1 cellular context compared by ENCODE assay signal in the genomic region with DNA sequence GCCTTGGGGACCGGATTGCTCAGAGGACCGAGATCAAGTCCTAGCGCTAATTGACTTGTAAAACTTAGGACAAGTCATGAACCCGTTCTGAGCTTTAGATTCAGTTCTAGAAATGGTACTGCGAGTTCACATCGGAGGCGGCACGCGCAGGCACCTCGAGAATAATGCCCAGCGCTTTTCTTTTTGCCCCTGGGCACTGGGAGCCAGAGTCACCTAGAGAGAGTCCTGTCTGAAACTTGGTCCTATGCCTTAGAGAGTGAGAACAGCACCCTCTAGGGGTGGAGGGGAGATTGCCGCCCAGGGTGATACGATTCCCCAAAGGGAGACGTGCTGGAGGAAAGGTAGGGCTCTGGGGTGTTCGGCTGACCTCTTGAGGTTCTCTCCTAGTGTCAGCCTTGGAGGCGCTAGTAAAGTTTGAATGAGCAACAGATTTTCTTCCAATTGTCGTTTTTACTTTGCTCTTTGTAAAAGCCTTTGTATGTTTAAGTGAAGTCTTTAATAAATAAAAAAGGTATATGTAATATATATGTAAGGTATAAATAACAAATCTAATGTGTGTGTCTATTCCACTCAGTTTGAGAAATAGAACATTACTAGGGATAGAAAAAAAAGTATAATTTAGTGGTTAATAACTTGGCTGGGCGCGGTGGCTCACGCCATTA.
TF ChIP-seq lines count a peak whose summit lies in the region.

No MANE protein-coding gene starts in this region.

TF ChIP-seq in HEK293, 187 proteins besides CTCF, POLR2A, EP300 and RAD21 (continued from another document and continues in another):
- TF ChIP-seq, protein P1, sequence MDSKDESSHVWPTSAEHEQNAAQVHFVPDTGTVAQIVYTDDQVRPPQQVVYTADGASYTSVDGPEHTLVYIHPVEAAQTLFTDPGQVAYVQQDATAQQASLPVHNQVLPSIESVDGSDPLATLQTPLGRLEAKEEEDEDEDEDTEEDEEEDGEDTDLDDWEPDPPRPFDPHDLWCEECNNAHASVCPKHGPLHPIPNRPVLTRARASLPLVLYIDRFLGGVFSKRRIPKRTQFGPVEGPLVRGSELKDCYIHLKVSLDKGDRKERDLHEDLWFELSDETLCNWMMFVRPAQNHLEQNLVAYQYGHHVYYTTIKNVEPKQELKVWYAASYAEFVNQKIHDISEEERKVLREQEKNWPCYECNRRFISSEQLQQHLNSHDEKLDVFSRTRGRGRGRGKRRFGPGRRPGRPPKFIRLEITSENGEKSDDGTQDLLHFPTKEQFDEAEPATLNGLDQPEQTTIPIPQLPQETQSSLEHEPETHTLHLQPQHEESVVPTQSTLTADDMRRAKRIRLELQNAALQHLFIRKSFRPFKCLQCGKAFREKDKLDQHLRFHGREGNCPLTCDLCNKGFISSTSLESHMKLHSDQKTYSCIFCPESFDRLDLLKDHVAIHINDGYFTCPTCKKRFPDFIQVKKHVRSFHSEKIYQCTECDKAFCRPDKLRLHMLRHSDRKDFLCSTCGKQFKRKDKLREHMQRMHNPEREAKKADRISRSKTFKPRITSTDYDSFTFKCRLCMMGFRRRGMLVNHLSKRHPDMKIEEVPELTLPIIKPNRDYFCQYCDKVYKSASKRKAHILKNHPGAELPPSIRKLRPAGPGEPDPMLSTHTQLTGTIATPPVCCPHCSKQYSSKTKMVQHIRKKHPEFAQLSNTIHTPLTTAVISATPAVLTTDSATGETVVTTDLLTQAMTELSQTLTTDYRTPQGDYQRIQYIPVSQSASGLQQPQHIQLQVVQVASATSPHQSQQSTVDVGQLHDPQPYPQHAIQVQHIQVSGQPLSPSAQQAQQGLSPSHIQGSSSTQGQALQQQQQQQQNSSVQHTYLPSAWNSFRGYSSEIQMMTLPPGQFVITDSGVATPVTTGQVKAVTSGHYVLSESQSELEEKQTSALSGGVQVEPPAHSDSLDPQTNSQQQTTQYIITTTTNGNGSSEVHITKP (tag by site-specific recombination; IDR thresholded peaks at IDR 0.05) = no peak
- TF ChIP-seq, protein P2, sequence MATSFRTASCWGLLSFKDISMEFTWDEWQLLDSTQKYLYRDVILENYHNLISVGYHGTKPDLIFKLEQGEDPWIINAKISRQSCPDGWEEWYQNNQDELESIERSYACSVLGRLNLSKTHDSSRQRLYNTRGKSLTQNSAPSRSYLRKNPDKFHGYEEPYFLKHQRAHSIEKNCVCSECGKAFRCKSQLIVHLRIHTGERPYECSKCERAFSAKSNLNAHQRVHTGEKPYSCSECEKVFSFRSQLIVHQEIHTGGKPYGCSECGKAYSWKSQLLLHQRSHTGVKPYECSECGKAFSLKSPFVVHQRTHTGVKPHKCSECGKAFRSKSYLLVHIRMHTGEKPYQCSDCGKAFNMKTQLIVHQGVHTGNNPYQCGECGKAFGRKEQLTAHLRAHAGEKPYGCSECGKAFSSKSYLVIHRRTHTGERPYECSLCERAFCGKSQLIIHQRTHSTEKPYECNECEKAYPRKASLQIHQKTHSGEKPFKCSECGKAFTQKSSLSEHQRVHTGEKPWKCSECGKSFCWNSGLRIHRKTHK (tag by site-specific recombination; IDR thresholded peaks at IDR 0.05) = no peak
- TF ChIP-seq ZNF670 (tag by site-specific recombination; IDR thresholded peaks at IDR 0.05; ENCODE audit: low read depth) (no peak), ZNF416 (tag by site-specific recombination; IDR thresholded peaks at IDR 0.05) (no peak), ZNF423 (tag by site-specific recombination; IDR thresholded peaks at IDR 0.05) (0 out of 2 replicates have a peak, but pooled peaks have one; percentile 16), OVOL3 (tag by site-specific recombination; IDR thresholded peaks at IDR 0.05) (no peak), ZNF654 (tag by site-specific recombination; IDR thresholded peaks at IDR 0.05; ENCODE audit: low read depth) (peak; percentile 46), ZBTB20 (tag by site-specific recombination; IDR thresholded peaks at IDR 0.05) (peak; percentile 23; the same call in 1 of the 2 replicates), ZNF660 (tag by site-specific recombination; IDR thresholded peaks at IDR 0.05) (peak; percentile 85), ZNF211 (tag by site-specific recombination; IDR thresholded peaks at IDR 0.05; ENCODE audit: low read depth) (no peak), ZNF501 (tag by site-specific recombination; IDR thresholded peaks at IDR 0.05) (peak; percentile 19; the same call in 1 of the 2 replicates), ZNF324 (tag by site-specific recombination; IDR thresholded peaks at IDR 0.05) (peak; percentile 23; the same call in 1 of the 2 replicates), HOXD13 (CRISPR knock-in tag; IDR thresholded peaks at IDR 0.05; ENCODE audit: borderline replicate concordance) (no peak), ZNF558 (tag by site-specific recombination; IDR thresholded peaks at IDR 0.05) (no peak), ZNF707 (tag by site-specific recombination; IDR thresholded peaks at IDR 0.05) (no peak), ZNF664 (tag by site-specific recombination; IDR thresholded peaks at IDR 0.05) (no peak), ZNF248 (tag by site-specific recombination; IDR thresholded peaks at IDR 0.05) (no peak), ZNF391 (tag by site-specific recombination; IDR thresholded peaks at IDR 0.05; ENCODE audit: borderline replicate concordance, low read depth) (no peak), HOXC10 (CRISPR knock-in tag; IDR thresholded peaks at IDR 0.05) (no peak), MZF1 (tag by site-specific recombination; IDR thresholded peaks at IDR 0.05; ENCODE audit: borderline replicate concordance) (no peak), ZFHX2 (tag by site-specific recombination; conservative IDR thresholded peaks at IDR 0.05) (no peak), ZNF776 (tag by site-specific recombination; IDR thresholded peaks at IDR 0.05; ENCODE audit: borderline replicate concordance) (no peak), SCRT1 (tag by site-specific recombination; IDR thresholded peaks at IDR 0.05; ENCODE audit: borderline replicate concordance) (no peak), TRIM28 (IDR thresholded peaks at IDR 0.05; ENCODE audit: borderline replicate concordance, low read length) (no peak), GLI4 (tag by site-specific recombination; IDR thresholded peaks at IDR 0.05) (no peak), KLF9 (tag by site-specific recombination; IDR thresholded peaks at IDR 0.05; ENCODE audit: low read depth) (no peak)
- TF ChIP-seq, protein P3, sequence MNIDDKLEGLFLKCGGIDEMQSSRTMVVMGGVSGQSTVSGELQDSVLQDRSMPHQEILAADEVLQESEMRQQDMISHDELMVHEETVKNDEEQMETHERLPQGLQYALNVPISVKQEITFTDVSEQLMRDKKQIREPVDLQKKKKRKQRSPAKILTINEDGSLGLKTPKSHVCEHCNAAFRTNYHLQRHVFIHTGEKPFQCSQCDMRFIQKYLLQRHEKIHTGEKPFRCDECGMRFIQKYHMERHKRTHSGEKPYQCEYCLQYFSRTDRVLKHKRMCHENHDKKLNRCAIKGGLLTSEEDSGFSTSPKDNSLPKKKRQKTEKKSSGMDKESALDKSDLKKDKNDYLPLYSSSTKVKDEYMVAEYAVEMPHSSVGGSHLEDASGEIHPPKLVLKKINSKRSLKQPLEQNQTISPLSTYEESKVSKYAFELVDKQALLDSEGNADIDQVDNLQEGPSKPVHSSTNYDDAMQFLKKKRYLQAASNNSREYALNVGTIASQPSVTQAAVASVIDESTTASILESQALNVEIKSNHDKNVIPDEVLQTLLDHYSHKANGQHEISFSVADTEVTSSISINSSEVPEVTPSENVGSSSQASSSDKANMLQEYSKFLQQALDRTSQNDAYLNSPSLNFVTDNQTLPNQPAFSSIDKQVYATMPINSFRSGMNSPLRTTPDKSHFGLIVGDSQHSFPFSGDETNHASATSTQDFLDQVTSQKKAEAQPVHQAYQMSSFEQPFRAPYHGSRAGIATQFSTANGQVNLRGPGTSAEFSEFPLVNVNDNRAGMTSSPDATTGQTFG (tag by site-specific recombination; IDR thresholded peaks at IDR 0.05; ENCODE audit: borderline replicate concordance) = no peak
- TF ChIP-seq, protein P4, sequence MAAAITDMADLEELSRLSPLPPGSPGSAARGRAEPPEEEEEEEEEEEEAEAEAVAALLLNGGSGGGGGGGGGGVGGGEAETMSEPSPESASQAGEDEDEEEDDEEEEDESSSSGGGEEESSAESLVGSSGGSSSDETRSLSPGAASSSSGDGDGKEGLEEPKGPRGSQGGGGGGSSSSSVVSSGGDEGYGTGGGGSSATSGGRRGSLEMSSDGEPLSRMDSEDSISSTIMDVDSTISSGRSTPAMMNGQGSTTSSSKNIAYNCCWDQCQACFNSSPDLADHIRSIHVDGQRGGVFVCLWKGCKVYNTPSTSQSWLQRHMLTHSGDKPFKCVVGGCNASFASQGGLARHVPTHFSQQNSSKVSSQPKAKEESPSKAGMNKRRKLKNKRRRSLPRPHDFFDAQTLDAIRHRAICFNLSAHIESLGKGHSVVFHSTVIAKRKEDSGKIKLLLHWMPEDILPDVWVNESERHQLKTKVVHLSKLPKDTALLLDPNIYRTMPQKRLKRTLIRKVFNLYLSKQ (tag by site-specific recombination; IDR thresholded peaks at IDR 0.05; ENCODE audit: borderline replicate concordance) = no peak
- TF ChIP-seq, protein P5, sequence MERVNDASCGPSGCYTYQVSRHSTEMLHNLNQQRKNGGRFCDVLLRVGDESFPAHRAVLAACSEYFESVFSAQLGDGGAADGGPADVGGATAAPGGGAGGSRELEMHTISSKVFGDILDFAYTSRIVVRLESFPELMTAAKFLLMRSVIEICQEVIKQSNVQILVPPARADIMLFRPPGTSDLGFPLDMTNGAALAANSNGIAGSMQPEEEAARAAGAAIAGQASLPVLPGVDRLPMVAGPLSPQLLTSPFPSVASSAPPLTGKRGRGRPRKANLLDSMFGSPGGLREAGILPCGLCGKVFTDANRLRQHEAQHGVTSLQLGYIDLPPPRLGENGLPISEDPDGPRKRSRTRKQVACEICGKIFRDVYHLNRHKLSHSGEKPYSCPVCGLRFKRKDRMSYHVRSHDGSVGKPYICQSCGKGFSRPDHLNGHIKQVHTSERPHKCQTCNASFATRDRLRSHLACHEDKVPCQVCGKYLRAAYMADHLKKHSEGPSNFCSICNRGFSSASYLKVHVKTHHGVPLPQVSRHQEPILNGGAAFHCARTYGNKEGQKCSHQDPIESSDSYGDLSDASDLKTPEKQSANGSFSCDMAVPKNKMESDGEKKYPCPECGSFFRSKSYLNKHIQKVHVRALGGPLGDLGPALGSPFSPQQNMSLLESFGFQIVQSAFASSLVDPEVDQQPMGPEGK (tag by site-specific recombination; IDR thresholded peaks at IDR 0.05) = no peak
- TF ChIP-seq, protein P6, sequence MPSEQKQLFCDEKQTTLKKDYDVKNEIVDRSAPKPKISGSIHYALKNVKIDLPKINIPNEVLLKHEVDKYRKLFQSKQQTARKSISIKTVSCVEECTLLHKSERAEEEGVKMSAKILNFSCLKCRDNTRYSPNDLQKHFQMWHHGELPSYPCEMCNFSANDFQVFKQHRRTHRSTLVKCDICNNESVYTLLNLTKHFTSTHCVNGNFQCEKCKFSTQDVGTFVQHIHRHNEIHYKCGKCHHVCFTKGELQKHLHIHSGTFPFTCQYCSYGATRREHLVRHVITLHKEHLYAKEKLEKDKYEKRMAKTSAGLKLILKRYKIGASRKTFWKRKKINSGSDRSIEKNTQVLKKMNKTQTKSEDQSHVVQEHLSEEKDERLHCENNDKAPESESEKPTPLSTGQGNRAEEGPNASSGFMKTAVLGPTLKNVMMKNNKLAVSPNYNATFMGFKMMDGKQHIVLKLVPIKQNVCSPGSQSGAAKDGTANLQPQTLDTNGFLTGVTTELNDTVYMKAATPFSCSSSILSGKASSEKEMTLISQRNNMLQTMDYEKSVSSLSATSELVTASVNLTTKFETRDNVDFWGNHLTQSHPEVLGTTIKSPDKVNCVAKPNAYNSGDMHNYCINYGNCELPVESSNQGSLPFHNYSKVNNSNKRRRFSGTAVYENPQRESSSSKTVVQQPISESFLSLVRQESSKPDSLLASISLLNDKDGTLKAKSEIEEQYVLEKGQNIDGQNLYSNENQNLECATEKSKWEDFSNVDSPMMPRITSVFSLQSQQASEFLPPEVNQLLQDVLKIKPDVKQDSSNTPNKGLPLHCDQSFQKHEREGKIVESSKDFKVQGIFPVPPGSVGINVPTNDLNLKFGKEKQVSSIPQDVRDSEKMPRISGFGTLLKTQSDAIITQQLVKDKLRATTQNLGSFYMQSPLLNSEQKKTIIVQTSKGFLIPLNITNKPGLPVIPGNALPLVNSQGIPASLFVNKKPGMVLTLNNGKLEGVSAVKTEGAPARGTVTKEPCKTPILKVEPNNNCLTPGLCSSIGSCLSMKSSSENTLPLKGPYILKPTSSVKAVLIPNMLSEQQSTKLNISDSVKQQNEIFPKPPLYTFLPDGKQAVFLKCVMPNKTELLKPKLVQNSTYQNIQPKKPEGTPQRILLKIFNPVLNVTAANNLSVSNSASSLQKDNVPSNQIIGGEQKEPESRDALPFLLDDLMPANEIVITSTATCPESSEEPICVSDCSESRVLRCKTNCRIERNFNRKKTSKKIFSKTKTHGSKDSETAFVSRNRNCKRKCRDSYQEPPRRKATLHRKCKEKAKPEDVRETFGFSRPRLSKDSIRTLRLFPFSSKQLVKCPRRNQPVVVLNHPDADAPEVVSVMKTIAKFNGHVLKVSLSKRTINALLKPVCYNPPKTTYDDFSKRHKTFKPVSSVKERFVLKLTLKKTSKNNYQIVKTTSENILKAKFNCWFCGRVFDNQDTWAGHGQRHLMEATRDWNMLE (tag by site-specific recombination; conservative IDR thresholded peaks at IDR 0.05; ENCODE audit: low read depth) = no peak
- TF ChIP-seq, protein P7, sequence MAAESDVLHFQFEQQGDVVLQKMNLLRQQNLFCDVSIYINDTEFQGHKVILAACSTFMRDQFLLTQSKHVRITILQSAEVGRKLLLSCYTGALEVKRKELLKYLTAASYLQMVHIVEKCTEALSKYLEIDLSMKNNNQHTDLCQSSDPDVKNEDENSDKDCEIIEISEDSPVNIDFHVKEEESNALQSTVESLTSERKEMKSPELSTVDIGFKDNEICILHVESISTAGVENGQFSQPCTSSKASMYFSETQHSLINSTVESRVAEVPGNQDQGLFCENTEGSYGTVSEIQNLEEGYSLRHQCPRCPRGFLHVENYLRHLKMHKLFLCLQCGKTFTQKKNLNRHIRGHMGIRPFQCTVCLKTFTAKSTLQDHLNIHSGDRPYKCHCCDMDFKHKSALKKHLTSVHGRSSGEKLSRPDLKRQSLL (tag by site-specific recombination; IDR thresholded peaks at IDR 0.05) = no peak
- TF ChIP-seq, protein P8, sequence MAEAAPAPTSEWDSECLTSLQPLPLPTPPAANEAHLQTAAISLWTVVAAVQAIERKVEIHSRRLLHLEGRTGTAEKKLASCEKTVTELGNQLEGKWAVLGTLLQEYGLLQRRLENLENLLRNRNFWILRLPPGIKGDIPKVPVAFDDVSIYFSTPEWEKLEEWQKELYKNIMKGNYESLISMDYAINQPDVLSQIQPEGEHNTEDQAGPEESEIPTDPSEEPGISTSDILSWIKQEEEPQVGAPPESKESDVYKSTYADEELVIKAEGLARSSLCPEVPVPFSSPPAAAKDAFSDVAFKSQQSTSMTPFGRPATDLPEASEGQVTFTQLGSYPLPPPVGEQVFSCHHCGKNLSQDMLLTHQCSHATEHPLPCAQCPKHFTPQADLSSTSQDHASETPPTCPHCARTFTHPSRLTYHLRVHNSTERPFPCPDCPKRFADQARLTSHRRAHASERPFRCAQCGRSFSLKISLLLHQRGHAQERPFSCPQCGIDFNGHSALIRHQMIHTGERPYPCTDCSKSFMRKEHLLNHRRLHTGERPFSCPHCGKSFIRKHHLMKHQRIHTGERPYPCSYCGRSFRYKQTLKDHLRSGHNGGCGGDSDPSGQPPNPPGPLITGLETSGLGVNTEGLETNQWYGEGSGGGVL (tag by site-specific recombination; IDR thresholded peaks at IDR 0.05) = no peak
- TF ChIP-seq, protein P9, sequence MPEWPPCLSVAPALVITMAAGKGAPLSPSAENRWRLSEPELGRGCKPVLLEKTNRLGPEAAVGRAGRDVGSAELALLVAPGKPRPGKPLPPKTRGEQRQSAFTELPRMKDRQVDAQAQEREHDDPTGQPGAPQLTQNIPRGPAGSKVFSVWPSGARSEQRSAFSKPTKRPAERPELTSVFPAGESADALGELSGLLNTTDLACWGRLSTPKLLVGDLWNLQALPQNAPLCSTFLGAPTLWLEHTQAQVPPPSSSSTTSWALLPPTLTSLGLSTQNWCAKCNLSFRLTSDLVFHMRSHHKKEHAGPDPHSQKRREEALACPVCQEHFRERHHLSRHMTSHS (tag by site-specific recombination; IDR thresholded peaks at IDR 0.05) = no peak
